In genomic region chr9:89479669-89480011, GRCh38 we compare ENCODE assay signal across 8 cellular contexts. TPM values are rescaled to one million over a fixed set of nuclear protein-coding genes. Genes with fewer than 3 reads are reported as not detected.
DNase-seq lines count a peak whose midpoint lies in the region; ATAC-seq and TF ChIP-seq lines count a peak whose summit lies in the region.
"Not testable (repeated sequence)": the region's sequence is repeated elsewhere in the genome, so short reads cannot be mapped to it uniquely, and the experiment has no call there.

No MANE protein-coding gene starts in this region.

- not testable (repeated sequence) for H3K9ac ChIP-seq in BLaER1

- peaks cover 39 to 59% (median 41%) of the 10 kb centered on the region in 3 donors for H3K4me1 Mint-ChIP-seq in IgD-negative memory B cell
- H3K4me1 Mint-ChIP-seq in activated CD4-positive, alpha-beta T cell treated with anti-CD3 and anti-CD28 coated beads, Interleukin-2, amount 10 ng/mL, durations not matched to agents 7 days and 5 days: peaks cover 89% of the 10 kb centered on the region
- H3K4me1 Mint-ChIP-seq in activated T-cell treated with anti-CD3 and anti-CD28 coated beads, Interleukin-2, amount 50 U/mL, for 24 hours (ENCODE audit: low read depth): peaks cover 92% of the 10 kb centered on the region
- H3K4me1 Mint-ChIP-seq in activated naive CD4-positive, alpha-beta T cell treated with anti-CD3 and anti-CD28 coated beads, Interleukin-2, amount 10 ng/mL, durations not matched to agents 7 days and 5 days: peaks cover 91% of the 10 kb centered on the region
- H3K4me1 Mint-ChIP-seq in natural killer cell: peaks cover 87 to 95% of the 10 kb centered on the region in 2 donors
- H3K4me1 Mint-ChIP-seq in stimulated activated naive CD8-positive, alpha-beta T cell treated with anti-CD3 and anti-CD28 coated beads, Interleukin-15, amount 100 ng/mL, for 72 hours: peaks cover 100% of the 10 kb centered on the region

- CTCF ChIA-PET in activated CD4-positive, alpha-beta T cell treated with anti-CD3 and anti-CD28 coated beads, Interleukin-2, amount 10 ng/mL, durations not matched to agents 7 days and 5 days (lab: Charles Lee): interaction anchor here (0.9 to 2.7 kb wide), 4 partner anchors 10 to 70 kb away, joined by 3 to 10 read pairs (median 4); no protein-coding TSS in a partner anchor
- CTCF ChIA-PET in activated naive CD4-positive, alpha-beta T cell treated with anti-CD3 and anti-CD28 coated beads, Interleukin-2, amount 10 ng/mL, durations not matched to agents 7 days and 5 days (lab: Charles Lee): interaction anchor here (0.9 to 9.0 kb wide), 3 partner anchors 44 to 69 kb away, joined by 3 to 70 read pairs (median 3); no protein-coding TSS in a partner anchor

- not testable (repeated sequence) for ATAC-seq in natural killer cell; stimulated activated naive CD8-positive, alpha-beta T cell treated with anti-CD3 and anti-CD28 coated beads, Interleukin-15, amount 100 ng/mL, for 72 hours

- peaks cover 91% of the 10 kb centered on the region for H4K20me1 ChIP-seq in BLaER1

- intact Hi-C loops in dorsolateral prefrontal cortex (cut with DNase I): loop anchor here in 1 of 2 donors (5.0 kb wide), 2 partner anchors 32 to 68 kb away; no protein-coding TSS in a partner anchor
- intact Hi-C loops in natural killer cell (cut with micrococcal nuclease): not testable (repeated sequence)

- DNase-seq in activated CD4-positive, alpha-beta T cell treated with anti-CD3 and anti-CD28 coated beads, Interleukin-2, amount 10 ng/mL, durations not matched to agents 7 days and 5 days; activated naive CD4-positive, alpha-beta T cell treated with anti-CD3 and anti-CD28 coated beads, Interleukin-2, amount 10 ng/mL, durations not matched to agents 7 days and 5 days; natural killer cell: not testable (repeated sequence)
- DNase-seq in activated T-cell treated with anti-CD3 and anti-CD28 coated beads, Interleukin-2, amount 50 U/mL, for 24 hours: peak; percentile 71
- DNase-seq in dorsolateral prefrontal cortex: peak in 1 of 10 donors; percentile 24
- DNase-seq in stimulated activated naive CD8-positive, alpha-beta T cell treated with anti-CD3 and anti-CD28 coated beads, Interleukin-15, amount 100 ng/mL, for 72 hours: peak; percentile 64 to 73

- peak overlapping the region; percentile 65 to 76 (median 75) for H3K27ac Mint-ChIP-seq in IgD-negative memory B cell
- peak overlapping the region; percentile 92 for H3K27ac Mint-ChIP-seq in activated CD4-positive, alpha-beta T cell treated with anti-CD3 and anti-CD28 coated beads, Interleukin-2, amount 10 ng/mL, durations not matched to agents 7 days and 5 days
- H3K27ac Mint-ChIP-seq in activated T-cell treated with anti-CD3 and anti-CD28 coated beads, Interleukin-2, amount 50 U/mL, for 24 hours: peak overlapping the region; percentile 96
- peak overlapping the region; percentile 96 for H3K27ac Mint-ChIP-seq in activated naive CD4-positive, alpha-beta T cell treated with anti-CD3 and anti-CD28 coated beads, Interleukin-2, amount 10 ng/mL, durations not matched to agents 7 days and 5 days
- peak overlapping the region; percentile 87 to 91 for H3K27ac Mint-ChIP-seq in natural killer cell
- H3K27ac Mint-ChIP-seq in stimulated activated naive CD8-positive, alpha-beta T cell treated with anti-CD3 and anti-CD28 coated beads, Interleukin-15, amount 100 ng/mL, for 72 hours: peak overlapping the region; percentile 94 to 99

- not testable (repeated sequence) for H3K27me3 ChIP-seq in BLaER1, dorsolateral prefrontal cortex

- not testable (repeated sequence) for H3K36me3 Mint-ChIP-seq in IgD-negative memory B cell, natural killer cell
- H3K36me3 Mint-ChIP-seq in activated CD4-positive, alpha-beta T cell treated with anti-CD3 and anti-CD28 coated beads, Interleukin-2, amount 10 ng/mL, durations not matched to agents 7 days and 5 days (ENCODE audit: low read depth): peaks cover 82% of the 10 kb centered on the region
- H3K36me3 Mint-ChIP-seq in activated T-cell treated with anti-CD3 and anti-CD28 coated beads, Interleukin-2, amount 50 U/mL, for 24 hours (ENCODE audit: low read depth): peaks cover 75% of the 10 kb centered on the region
- H3K36me3 Mint-ChIP-seq in activated naive CD4-positive, alpha-beta T cell treated with anti-CD3 and anti-CD28 coated beads, Interleukin-2, amount 10 ng/mL, durations not matched to agents 7 days and 5 days: peaks cover 79% of the 10 kb centered on the region

- not testable (repeated sequence) for H3K4me3 ChIP-seq in BLaER1
- H3K4me3 ChIP-seq in dorsolateral prefrontal cortex: peak overlapping the region in 27 of 59 donors; percentile 9 to 61 (median 38)

- peaks cover 15% of the 10 kb centered on the region; the same call in 1 of the 2 replicates for H3K9me3 ChIP-seq in BLaER1

- H3K4me3 Mint-ChIP-seq in IgD-negative memory B cell (peak overlapping the region in 3 of 4 donors; percentile 21 to 83 (median 81)), natural killer cell (peak overlapping the region; percentile 80)
- H3K4me3 Mint-ChIP-seq in activated CD4-positive, alpha-beta T cell treated with anti-CD3 and anti-CD28 coated beads, Interleukin-2, amount 10 ng/mL, durations not matched to agents 7 days and 5 days: peak overlapping the region; percentile 75
- peak overlapping the region; percentile 87 for H3K4me3 Mint-ChIP-seq in activated T-cell treated with anti-CD3 and anti-CD28 coated beads, Interleukin-2, amount 50 U/mL, for 24 hours
- H3K4me3 Mint-ChIP-seq in activated naive CD4-positive, alpha-beta T cell treated with anti-CD3 and anti-CD28 coated beads, Interleukin-2, amount 10 ng/mL, durations not matched to agents 7 days and 5 days: peak overlapping the region; percentile 51
- peak overlapping the region; percentile 86 to 94 for H3K4me3 Mint-ChIP-seq in stimulated activated naive CD8-positive, alpha-beta T cell treated with anti-CD3 and anti-CD28 coated beads, Interleukin-15, amount 100 ng/mL, for 72 hours

- H3K4me2 ChIP-seq in BLaER1: 0 out of 2 replicates have a peak overlapping the region, but pooled peaks have one; percentile 62

- POLR2A ChIA-PET in activated CD4-positive, alpha-beta T cell treated with anti-CD3 and anti-CD28 coated beads, Interleukin-2, amount 10 ng/mL, durations not matched to agents 7 days and 5 days (lab: Charles Lee): not testable (repeated sequence)

- H3K9me3 Mint-ChIP-seq in IgD-negative memory B cell; activated CD4-positive, alpha-beta T cell treated with anti-CD3 and anti-CD28 coated beads, Interleukin-2, amount 10 ng/mL, durations not matched to agents 7 days and 5 days; activated T-cell treated with anti-CD3 and anti-CD28 coated beads, Interleukin-2, amount 50 U/mL, for 24 hours; activated naive CD4-positive, alpha-beta T cell treated with anti-CD3 and anti-CD28 coated beads, Interleukin-2, amount 10 ng/mL, durations not matched to agents 7 days and 5 days; natural killer cell; stimulated activated naive CD8-positive, alpha-beta T cell treated with anti-CD3 and anti-CD28 coated beads, Interleukin-15, amount 100 ng/mL, for 72 hours: not testable (repeated sequence)

- H3K27me3 Mint-ChIP-seq in IgD-negative memory B cell; activated CD4-positive, alpha-beta T cell treated with anti-CD3 and anti-CD28 coated beads, Interleukin-2, amount 10 ng/mL, durations not matched to agents 7 days and 5 days; activated T-cell treated with anti-CD3 and anti-CD28 coated beads, Interleukin-2, amount 50 U/mL, for 24 hours; activated naive CD4-positive, alpha-beta T cell treated with anti-CD3 and anti-CD28 coated beads, Interleukin-2, amount 10 ng/mL, durations not matched to agents 7 days and 5 days; natural killer cell (ENCODE audit: low read depth in 2 of 2); stimulated activated naive CD8-positive, alpha-beta T cell treated with anti-CD3 and anti-CD28 coated beads, Interleukin-15, amount 100 ng/mL, for 72 hours: not testable (repeated sequence)

- H3K27ac ChIP-seq in BLaER1 (peak overlapping the region; percentile 46; the same call in 1 of the 2 replicates), dorsolateral prefrontal cortex (peak overlapping the region in 43 of 59 donors; percentile 15 to 91 (median 70))

- TF ChIP-seq CTCF in dorsolateral prefrontal cortex (IDR thresholded peaks at IDR 0.05 in 54 of 56, conservative IDR thresholded peaks at IDR 0.05 in 2 of 56; ENCODE audit: low read depth in 1 of 56, partially characterized antibody in 56 of 56); natural killer cell (IDR thresholded peaks at IDR 0.05): not testable (repeated sequence)

- H3K36me3 ChIP-seq in BLaER1: peaks cover 66% of the 10 kb centered on the region

- H3K4me1 ChIP-seq in BLaER1: peaks cover 86% of the 10 kb centered on the region

RNA-seq across cellular contexts. Expression of gene SEMA4D, which starts 18.3 kb away (rescaled TPM):
- polyA plus RNA-seq in IgD-negative memory B cell: 35.3 TPM
- total RNA-seq in activated CD4-positive, alpha-beta T cell treated with anti-CD3 and anti-CD28 coated beads, Interleukin-2, amount 10 ng/mL, durations not matched to agents 7 days and 5 days: 100 to 1,000 TPM; 334 to 336 TPM
- 100 to 1,000 TPM in 116 of 120 experiments, 10 to 100 TPM in 4; 90.5 to 697 (median 192) TPM for total RNA-seq in dorsolateral prefrontal cortex
- total RNA-seq in natural killer cell: 100 to 1,000 TPM; 354 to 448 (median 420) TPM
